ENCODE assay signal across 32 cellular contexts in the genomic region with DNA sequence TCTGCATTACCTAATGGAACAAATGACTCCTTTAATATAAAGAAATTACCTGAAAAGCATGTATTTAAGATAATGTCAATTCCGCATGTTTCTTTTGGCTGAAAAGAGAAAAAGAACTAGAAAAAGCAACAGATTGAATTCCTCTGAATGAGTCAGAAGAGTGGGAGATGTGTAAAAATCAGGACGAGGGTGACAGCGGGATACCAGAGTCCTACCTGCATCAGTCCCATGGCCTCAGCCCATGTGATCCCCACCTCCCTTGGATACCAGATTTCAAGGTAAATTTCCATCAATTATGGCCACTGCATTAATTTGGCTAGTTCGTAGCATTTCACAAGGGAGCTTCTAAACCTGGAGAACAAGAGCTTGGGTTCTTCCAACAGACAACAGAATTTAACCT. TPM values are rescaled to one million over a fixed set of nuclear protein-coding genes. Genes with fewer than 3 reads are reported as not detected.
"Had no signal": no experiment of that assay in that cellular context is flagged by ENCODE, and none has a peak within 500 bp of the region (broad histone marks: within the 10 kb centered on the region; RNA-seq: fewer than 3 reads in every experiment).

No MANE protein-coding gene starts in this region.

- H3K27me3 ChIP-seq: left lung, neural progenitor cell, right atrium auricular region, right lobe of liver, testis, thyroid gland, transverse colon, upper lobe of right lung had no signal

- H3K9me3 Mint-ChIP-seq: natural killer cell, neural progenitor cell had no signal

- H3K4me3 Mint-ChIP-seq: mesothelial cell of epicardium; naive B cell; natural killer cell; nephron progenitor cell; neural progenitor cell; stimulated activated memory B cell treated with anti-CD40 and anti-IgM and Interleukin-4, amounts not matched to agents 10 μg/mL and 1 μg/mL and 100 μg/mL, for 72 hours; stimulated activated naive CD8-positive, alpha-beta T cell treated with anti-CD3 and anti-CD28 coated beads, Interleukin-15, amount 100 ng/mL, for 72 hours had no signal

- DNase-seq: heart right ventricle; islet precursor cell; left colon; left lung; lower lobe of right lung; mammary epithelial cell; mesendoderm; naive B cell; natural killer cell; nephron progenitor cell; occipital lobe; right lobe of liver; stimulated activated CD4-positive, alpha-beta T cell treated with anti-CD3 and anti-CD28 coated beads, Interleukin-1b, Interleukin-23, amount 100 ng/mL, for 48 hours; stimulated activated CD4-positive, alpha-beta T cell treated with anti-CD3 and anti-CD28 coated beads, Interleukin-2, amount 100 ng/mL, for 48 hours; stimulated activated CD4-positive, alpha-beta T cell treated with anti-CD3 and anti-CD28 coated beads, Interleukin-4, amount 100 ng/mL, for 4 hours; stimulated activated CD8-positive, alpha-beta memory T cell treated with anti-CD3 and anti-CD28 coated beads, Interleukin-4, amount 100 ng/mL, for 48 hours; stimulated activated naive CD4-positive, alpha-beta T cell treated with Interleukin-2 at 50 U/mL for 16 hours; stimulated activated naive CD8-positive, alpha-beta T cell treated with anti-CD3 and anti-CD28 coated beads, Interleukin-15, amount 100 ng/mL, for 72 hours; substantia nigra; testis; thyroid gland; transverse colon; upper lobe of right lung had no signal

- H3K4me3 ChIP-seq: heart right ventricle, hepatocyte, left lung, lower lobe of right lung, neural progenitor cell, right atrium auricular region, right lobe of liver, smooth muscle cell, testis, thyroid gland, transverse colon, upper lobe of right lung had no signal

- H3K4me1 Mint-ChIP-seq: naive B cell; natural killer cell; stimulated activated naive CD8-positive, alpha-beta T cell treated with anti-CD3 and anti-CD28 coated beads, Interleukin-15, amount 100 ng/mL, for 72 hours had no signal

- H3K79me2 ChIP-seq: hepatocyte, parathyroid adenoma had no signal

- H3K9me3 ChIP-seq: lower lobe of right lung, neutrophil, right lobe of liver, testis, thyroid gland, transverse colon, upper lobe of right lung had no signal

- H3K4me2 ChIP-seq: hepatocyte, neural progenitor cell, smooth muscle cell had no signal

- H3K4me1 ChIP-seq: heart right ventricle, left lung, lower lobe of right lung, neural progenitor cell, parathyroid adenoma, right atrium auricular region, right lobe of liver, testis, thyroid gland, transverse colon, upper lobe of right lung had no signal

- H3K9ac ChIP-seq: neural progenitor cell, parathyroid adenoma had no signal

- H3K36me3 ChIP-seq: heart right ventricle, left lung, lower lobe of right lung, neural progenitor cell, neutrophil, right atrium auricular region, right lobe of liver, thyroid gland, transverse colon, upper lobe of right lung had no signal

- H3K27ac Mint-ChIP-seq: mesothelial cell of epicardium; natural killer cell; nephron progenitor cell; neural progenitor cell; progenitor cell of endocrine pancreas; stimulated activated memory B cell treated with anti-CD40 and anti-IgM and Interleukin-4, amounts not matched to agents 10 μg/mL and 1 μg/mL and 100 μg/mL, for 72 hours; stimulated activated naive CD8-positive, alpha-beta T cell treated with anti-CD3 and anti-CD28 coated beads, Interleukin-15, amount 100 ng/mL, for 72 hours had no signal

- H3K27ac ChIP-seq: heart right ventricle, hepatocyte, left lung, lower lobe of right lung, neural progenitor cell, neutrophil, parathyroid adenoma, right atrium auricular region, right lobe of liver, testis, thyroid gland, transverse colon, upper lobe of right lung had no signal

- H2AFZ ChIP-seq: hepatocyte, neural progenitor cell, parathyroid adenoma had no signal

- H3K36me3 Mint-ChIP-seq: natural killer cell; neural progenitor cell; stimulated activated memory B cell treated with anti-CD40 and anti-IgM and Interleukin-4, amounts not matched to agents 10 μg/mL and 1 μg/mL and 100 μg/mL, for 72 hours had no signal

RNA-seq across cellular contexts. Expression of gene MOXD1, which starts 10.0 kb away (rescaled TPM):
- total RNA-seq: natural killer cell had no signal
